ENCODE assay signal across 15 cellular contexts in the genomic region with DNA sequence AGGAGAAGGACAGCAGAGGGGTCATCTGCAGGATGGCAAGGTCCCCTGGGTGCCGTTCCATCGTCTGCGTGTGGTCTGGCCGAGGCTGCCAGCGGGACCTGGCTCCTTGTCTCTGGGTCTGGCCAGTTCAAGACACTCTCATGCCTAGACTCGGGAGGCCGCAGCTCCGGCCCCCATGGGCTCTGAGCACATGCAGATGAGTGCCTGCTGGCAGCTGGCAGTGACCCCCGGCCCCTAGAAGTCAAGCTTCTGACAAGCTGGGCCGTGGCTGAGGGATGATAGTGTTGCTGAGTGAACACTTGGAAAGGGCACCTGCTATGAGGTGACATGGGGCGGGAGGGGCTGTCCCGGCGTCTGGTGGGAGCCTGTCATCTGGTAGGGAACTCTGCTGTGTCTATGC.
A peak's percentile ranks its signal among the peaks of the same experiment; 100 is the strongest.
DNase-seq lines count a peak whose midpoint lies in the region; ATAC-seq and TF ChIP-seq lines count a peak whose summit lies in the region.
"Had no signal": no experiment of that assay in that cellular context is flagged by ENCODE, and none has a peak within 500 bp of the region (broad histone marks: within the 10 kb centered on the region; RNA-seq: fewer than 3 reads in every experiment).

No MANE protein-coding gene starts in this region.

- peak overlapping the region; percentile 38 for H3K18ac ChIP-seq in neuronal stem cell (ENCODE audit: low read length)

- no peak overlapping the region for H2AFZ ChIP-seq in neuronal stem cell (ENCODE audit: low read length)

- no peak overlapping the region for H2BK5ac ChIP-seq in neuronal stem cell (ENCODE audit: low read length)

- H3K27ac ChIP-seq in left ventricle myocardium inferior (replicated peaks) (no peak overlapping the region), neuronal stem cell (replicated peaks; ENCODE audit: low read length) (no peak overlapping the region)
- H3K27ac ChIP-seq: 22Rv1, A549, C4-2B had no signal

- no CpG with 5 or more reads among the region's 13 CpGs for WGBS in neuronal stem cell (ENCODE audit: extremely low coverage in 2 of 2, insufficient read length in 2 of 2, insufficient replicate concordance in 1 of 2), 2 donors

- ATAC-seq in Right ventricle myocardium inferior (no peak), GM19463 (IDR thresholded peaks at IDR 0.05; ENCODE audit: unreplicated experiment) (no peak)
- ATAC-seq: A549; CD8-positive, alpha-beta T cell had no signal

- H2BK120ac ChIP-seq in neuronal stem cell (ENCODE audit: low read depth, low read length): no peak overlapping the region

- H3K9me3 ChIP-seq in left ventricle myocardium inferior (replicated peaks) (no peaks in the 10 kb centered on the region), neuronal stem cell (replicated peaks in 1 of 2; ENCODE audit: control insufficient read depth in 2 of 2, insufficient read depth in 1 of 2, low read depth in 1 of 2, low read length in 2 of 2) (no peaks in the 10 kb centered on the region)
- H3K9me3 ChIP-seq: A549, Caco-2 had no signal

- peak; percentile 45 for DNase-seq in Right ventricle myocardium inferior (ENCODE audit: missing footprints)
- no peak for DNase-seq in left ventricle myocardium inferior
- DNase-seq in neuronal stem cell (ENCODE audit: low spot score): no peak
- DNase-seq in GOT3 (lab: John Stamatoyannopoulos, UW): no peak
- DNase-seq: AML-193; Caco-2; Calu3; CD4-positive, alpha-beta T cell; CD8-positive, alpha-beta T cell; DMS79 treated with DMSO at 0.1 percent for 48 hours; GF-D8 had no signal

- no peak overlapping the region for H2BK15ac ChIP-seq in neuronal stem cell (ENCODE audit: low read length)

- H3K4me2 ChIP-seq in neuronal stem cell (ENCODE audit: insufficient read depth, low read length, poor library complexity, severe bottlenecking): no peak overlapping the region
- H3K4me2 ChIP-seq: A549 had no signal

- H3K9ac ChIP-seq in neuronal stem cell (ENCODE audit: low read depth, low read length, poor library complexity): no peak overlapping the region

- H3K4me1 ChIP-seq in left ventricle myocardium inferior (no peaks in the 10 kb centered on the region), neuronal stem cell (ENCODE audit: control insufficient read depth in 2 of 2, insufficient read depth in 1 of 2, low read depth in 1 of 2, low read length in 2 of 2) (no peaks in the 10 kb centered on the region)
- H3K4me1 ChIP-seq: A549, Caco-2 had no signal

- H3K27me3 ChIP-seq in left ventricle myocardium inferior (ENCODE audit: low read depth) (peaks cover 36% of the 10 kb centered on the region), neuronal stem cell (ENCODE audit: control insufficient read depth in 3 of 3, insufficient read depth in 3 of 3, low read depth in 1 of 3, low read length in 3 of 3) (no peaks in the 10 kb centered on the region)

- no peak overlapping the region for H4K8ac ChIP-seq in neuronal stem cell (ENCODE audit: low read depth, low read length)

- H2AK5ac ChIP-seq in neuronal stem cell (ENCODE audit: low read depth, low read length): no peak overlapping the region

- TF ChIP-seq CTCF in left ventricle myocardium inferior (IDR thresholded peaks at IDR 0.05; ENCODE audit: borderline replicate concordance): no peak

- no peak overlapping the region for H3K4ac ChIP-seq in neuronal stem cell (ENCODE audit: low read length)

- no peak overlapping the region for H2BK12ac ChIP-seq in neuronal stem cell (ENCODE audit: low read length)

- H3K4me3 ChIP-seq in left ventricle myocardium inferior (no peak overlapping the region), neuronal stem cell (ENCODE audit: low read length in 2 of 2) (no peak overlapping the region)
- H3K4me3 ChIP-seq: A549 had no signal

- H3K36me3 ChIP-seq in left ventricle myocardium inferior (no peaks in the 10 kb centered on the region), neuronal stem cell (replicated peaks in 1 of 2; ENCODE audit: control insufficient read depth in 2 of 2, insufficient read depth in 2 of 2, low read length in 2 of 2) (peaks cover 0 to 4% of the 10 kb centered on the region in 2 donors)

- H3K23ac ChIP-seq in neuronal stem cell (ENCODE audit: low read depth, low read length, poor library complexity): no peak overlapping the region

- H4K91ac ChIP-seq in neuronal stem cell (ENCODE audit: low read depth, low read length, poor library complexity): no peak overlapping the region

- H3K79me1 ChIP-seq in neuronal stem cell (ENCODE audit: low read depth, low read length): peaks cover 32% of the 10 kb centered on the region

- intact Hi-C loops in Right ventricle myocardium inferior (cut with DNase I) (no loop called here), left ventricle myocardium inferior (cut with micrococcal nuclease) (no loop called here)

- H3K14ac ChIP-seq in neuronal stem cell (ENCODE audit: low read length): no peak overlapping the region
